Comparison of ENCODE assay signal across 28 cellular contexts in genomic region chr3:17219593-17219992, GRCh38.
"Had no signal": no experiment of that assay in that cellular context is flagged by ENCODE, and none has a peak within 500 bp of the region (broad histone marks: within the 10 kb centered on the region; RNA-seq: fewer than 3 reads in every experiment).

No MANE protein-coding gene starts in this region.

- H3K4me1 Mint-ChIP-seq: stimulated activated effector memory CD8-positive, alpha-beta T cell treated with anti-CD3 and anti-CD28 coated beads, Interleukin-12 subunit alpha, Interleukin-12 subunit beta, amount 100 ng/mL, for 72 hours; stimulated activated memory B cell treated with anti-CD40 and anti-IgM and Interleukin-4, amounts not matched to agents 10 μg/mL and 1 μg/mL and 100 μg/mL, for 72 hours; stimulated activated naive B cell treated with anti-CD40 and anti-IgM and Interleukin-4, amounts not matched to agents 10 μg/mL and 1 μg/mL and 100 μg/mL, for 72 hours; stimulated activated naive CD8-positive, alpha-beta T cell treated with anti-CD3 and anti-CD28 coated beads, Interleukin-15, amount 100 ng/mL, for 72 hours had no signal

- H3K9me3 ChIP-seq: stomach, testis, thoracic aorta, thyroid gland, tibial artery, transverse colon, upper lobe of left lung, upper lobe of right lung, uterus, vagina had no signal

- H3K27ac Mint-ChIP-seq: stimulated activated effector memory CD8-positive, alpha-beta T cell treated with anti-CD3 and anti-CD28 coated beads, Interleukin-12 subunit alpha, Interleukin-12 subunit beta, amount 100 ng/mL, for 72 hours; stimulated activated memory B cell treated with anti-CD40 and anti-IgM and Interleukin-4, amounts not matched to agents 10 μg/mL and 1 μg/mL and 100 μg/mL, for 72 hours; stimulated activated naive B cell treated with anti-CD40 and anti-IgM and Interleukin-4, amounts not matched to agents 10 μg/mL and 1 μg/mL and 100 μg/mL, for 72 hours; stimulated activated naive CD8-positive, alpha-beta T cell treated with anti-CD3 and anti-CD28 coated beads, Interleukin-15, amount 100 ng/mL, for 72 hours; stimulated activated naive CD8-positive, alpha-beta T cell treated with anti-CD3 and anti-CD28 coated beads, Interleukin-15, Interleukin-2, amounts not matched to agents 100 ng/mL and 50 ng/mL, for 24 hours; type B pancreatic cell had no signal

- H3K27me3 ChIP-seq: stomach, suprapubic skin, testis, thyroid gland, tibial artery, tibial nerve, transverse colon, upper lobe of left lung, upper lobe of right lung, uterus, vagina had no signal

- H3K27ac ChIP-seq: stomach, suprapubic skin, testis, thoracic aorta, thyroid gland, tibial artery, tibial nerve, transverse colon, upper lobe of left lung, upper lobe of right lung, uterus, vagina had no signal

- H3K4me1 ChIP-seq: stomach, suprapubic skin, testis, thyroid gland, tibial artery, tibial nerve, transverse colon, upper lobe of left lung, upper lobe of right lung, uterus, vagina had no signal

- DNase-seq: stimulated activated CD4-positive, alpha-beta T cell treated with anti-CD3 and anti-CD28 coated beads, Interleukin-2, amount 100 ng/mL, for 48 hours; stimulated activated CD4-positive, alpha-beta T cell treated with anti-CD3 and anti-CD28 coated beads, Interleukin-4, amount 100 ng/mL, for 1 hour; stimulated activated CD4-positive, alpha-beta T cell treated with anti-CD3 and anti-CD28 coated beads, Interleukin-4, amount 100 ng/mL, for 24 hours; stimulated activated CD4-positive, alpha-beta T cell treated with anti-CD3 and anti-CD28 coated beads, Interleukin-4, amount 100 ng/mL, for 4 hours; stimulated activated CD8-positive, alpha-beta memory T cell treated with anti-CD3 and anti-CD28 coated beads, Interleukin-4, amount 100 ng/mL, for 48 hours; stimulated activated naive B cell treated with anti-CD40 and anti-IgM and Interleukin-4, amounts not matched to agents 10 μg/mL and 1 μg/mL and 100 μg/mL, for 72 hours; stimulated activated naive CD4-positive, alpha-beta T cell; stimulated activated naive CD4-positive, alpha-beta T cell treated with Interleukin-2 at 50 U/mL for 16 hours; stimulated activated naive CD8-positive, alpha-beta T cell treated with anti-CD3 and anti-CD28 coated beads, Interleukin-15, amount 100 ng/mL, for 72 hours; stimulated activated naive CD8-positive, alpha-beta T cell treated with anti-CD3 and anti-CD28 coated beads, Interleukin-15, Interleukin-2, amounts not matched to agents 100 U/mL and 50 U/mL, for 24 hours; stomach; substantia nigra; testis; thyroid gland; tibial artery; transverse colon; trophoblast cell; upper lobe of left lung; upper lobe of right lung; uterus had no signal

- H3K4me3 Mint-ChIP-seq: stimulated activated effector memory CD8-positive, alpha-beta T cell treated with anti-CD3 and anti-CD28 coated beads, Interleukin-12 subunit alpha, Interleukin-12 subunit beta, amount 100 ng/mL, for 72 hours; stimulated activated memory B cell treated with anti-CD40 and anti-IgM and Interleukin-4, amounts not matched to agents 10 μg/mL and 1 μg/mL and 100 μg/mL, for 72 hours; stimulated activated naive B cell treated with anti-CD40 and anti-IgM and Interleukin-4, amounts not matched to agents 10 μg/mL and 1 μg/mL and 100 μg/mL, for 72 hours; stimulated activated naive CD8-positive, alpha-beta T cell treated with anti-CD3 and anti-CD28 coated beads, Interleukin-15, amount 100 ng/mL, for 72 hours; stimulated activated naive CD8-positive, alpha-beta T cell treated with anti-CD3 and anti-CD28 coated beads, Interleukin-15, Interleukin-2, amounts not matched to agents 100 ng/mL and 50 ng/mL, for 24 hours; type B pancreatic cell had no signal

- H3K27me3 Mint-ChIP-seq: stimulated activated memory B cell treated with anti-CD40 and anti-IgM and Interleukin-4, amounts not matched to agents 10 μg/mL and 1 μg/mL and 100 μg/mL, for 72 hours; stimulated activated naive B cell treated with anti-CD40 and anti-IgM and Interleukin-4, amounts not matched to agents 10 μg/mL and 1 μg/mL and 100 μg/mL, for 72 hours; stimulated activated naive CD8-positive, alpha-beta T cell treated with anti-CD3 and anti-CD28 coated beads, Interleukin-15, amount 100 ng/mL, for 72 hours; stimulated activated naive CD8-positive, alpha-beta T cell treated with anti-CD3 and anti-CD28 coated beads, Interleukin-15, Interleukin-2, amounts not matched to agents 100 ng/mL and 50 ng/mL, for 24 hours; type B pancreatic cell had no signal

- H3K36me3 ChIP-seq: thoracic aorta, thyroid gland, tibial artery, upper lobe of left lung, upper lobe of right lung, uterus had no signal

- H3K4me3 ChIP-seq: stomach, suprapubic skin, testis, thoracic aorta, thyroid gland, tibial artery, tibial nerve, transverse colon, upper lobe of left lung, upper lobe of right lung, uterus, vagina had no signal

- H3K36me3 Mint-ChIP-seq: stimulated activated effector memory CD8-positive, alpha-beta T cell treated with anti-CD3 and anti-CD28 coated beads, Interleukin-12 subunit alpha, Interleukin-12 subunit beta, amount 100 ng/mL, for 72 hours had no signal

- H3K9me3 Mint-ChIP-seq: stimulated activated memory B cell treated with anti-CD40 and anti-IgM and Interleukin-4, amounts not matched to agents 10 μg/mL and 1 μg/mL and 100 μg/mL, for 72 hours; stimulated activated naive CD8-positive, alpha-beta T cell treated with anti-CD3 and anti-CD28 coated beads, Interleukin-15, Interleukin-2, amounts not matched to agents 100 ng/mL and 50 ng/mL, for 24 hours; type B pancreatic cell had no signal
